20 cellular contexts compared by ENCODE assay signal in the genomic region with DNA sequence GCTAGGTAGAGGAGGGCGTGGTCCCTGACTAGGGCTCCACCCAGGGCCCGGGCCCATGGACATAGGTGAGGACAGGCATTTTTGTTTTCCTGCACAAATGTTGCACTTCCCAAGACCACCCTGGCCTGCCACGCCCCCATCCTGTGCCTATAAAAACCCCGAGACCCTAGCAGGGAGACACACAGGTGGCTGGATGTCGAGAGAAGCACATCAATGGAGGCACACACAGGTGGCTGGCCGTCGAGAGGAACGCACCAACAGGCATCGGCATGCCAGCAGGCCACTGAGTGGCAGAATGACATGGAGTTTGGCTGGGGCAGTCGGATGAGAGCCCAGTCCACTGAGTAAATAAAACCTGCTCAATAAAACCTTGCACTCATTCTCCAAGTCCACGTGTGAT.
A peak's percentile ranks its signal among the peaks of the same experiment; 100 is the strongest.
DNase-seq lines count a peak whose midpoint lies in the region; ATAC-seq, FAIRE-seq and TF ChIP-seq lines count a peak whose summit lies in the region.
"Had no signal": no experiment of that assay in that cellular context is flagged by ENCODE, and none has a peak within 500 bp of the region (broad histone marks: within the 10 kb centered on the region; RNA-seq: fewer than 3 reads in every experiment).

No MANE protein-coding gene starts in this region.

- H3K9me3 ChIP-seq in right lobe of liver (no peaks in the 10 kb centered on the region), HepG2 (ENCODE audit: low read length) (no peaks in the 10 kb centered on the region), spleen (no peaks in the 10 kb centered on the region)
- H3K9me3 ChIP-seq: BLaER1 had no signal

- CTCF ChIA-PET in HepG2 (lab: Yijun Ruan, JAX; ENCODE audit: low intra/inter-chr PET ratio, low total read pairs), result no interaction called here
- CTCF ChIA-PET in activated naive CD4-positive, alpha-beta T cell treated with anti-CD3 and anti-CD28 coated beads for 36 hours (lab: Charles Lee), result no interaction called here

- H3K4me1 ChIP-seq in right lobe of liver (no peaks in the 10 kb centered on the region), HepG2 (ENCODE audit: insufficient read depth, low read length) (no peaks in the 10 kb centered on the region), spleen (no peaks in the 10 kb centered on the region)
- H3K4me1 ChIP-seq: BLaER1 had no signal

- H3K4me1 Mint-ChIP-seq in activated naive CD4-positive, alpha-beta T cell treated with anti-CD3 and anti-CD28 coated beads for 36 hours (ENCODE audit: low read depth), result no peaks in the 10 kb centered on the region

- H3K9ac ChIP-seq in HepG2 (ENCODE audit: insufficient read depth, low read depth, low read length), result no peak overlapping the region
- H3K9ac ChIP-seq: BLaER1, GM23248 had no signal

- H3K36me3 Mint-ChIP-seq in activated naive CD4-positive, alpha-beta T cell treated with anti-CD3 and anti-CD28 coated beads for 36 hours (ENCODE audit: low read depth), result no peaks in the 10 kb centered on the region
- H3K36me3 Mint-ChIP-seq: CD8-positive, alpha-beta T cell had no signal

- no peaks in the 10 kb centered on the region for H3K79me2 ChIP-seq in HepG2 (ENCODE audit: insufficient read depth, low read length)

- WGBS in right lobe of liver (ENCODE audit: insufficient coverage, low coverage, low lambda C conversion rate, missing lambda C conversion rate), result 70% methylated on average over 3 of the region's 11 CpGs
- 55% methylated on average over 9 of the region's 11 CpGs for WGBS in HepG2 (ENCODE audit: low lambda C conversion rate)
- WGBS in spleen, 5 donors, result 85 to 94% (median 91%) methylated on average over 11 of the region's 11 CpGs

- no peaks in the 10 kb centered on the region for H4K20me1 ChIP-seq in HepG2 (ENCODE audit: insufficient read depth, low read length)
- H4K20me1 ChIP-seq: BLaER1 had no signal

- H3K36me3 ChIP-seq in right lobe of liver (no peaks in the 10 kb centered on the region), HepG2 (replicated peaks in 1 of 2; ENCODE audit: control insufficient read depth in 1 of 2, insufficient read depth in 2 of 2, low read length in 2 of 2) (no peaks in the 10 kb centered on the region), spleen (no peaks in the 10 kb centered on the region)
- H3K36me3 ChIP-seq: BLaER1 had no signal

- H3K27ac Mint-ChIP-seq in activated naive CD4-positive, alpha-beta T cell treated with anti-CD3 and anti-CD28 coated beads for 36 hours, result no peak overlapping the region
- H3K27ac Mint-ChIP-seq: CD8-positive, alpha-beta T cell had no signal

- intact Hi-C loops in right lobe of liver (cut with DNase I), result no loop called here
- intact Hi-C loops in HepG2 (cut with micrococcal nuclease; ENCODE audit: unreplicated experiment), result no loop called here
- intact Hi-C loops in spleen (cut with DNase I; ENCODE audit: low total_unique reads), result no loop called here
- intact Hi-C loops in activated naive CD4-positive, alpha-beta T cell treated with anti-CD3 and anti-CD28 coated beads for 36 hours (cut with micrococcal nuclease), result no loop called here

- DNase-seq in right lobe of liver (peak in 2 of 3 donors; percentile 23 to 52), HepG2 (ENCODE audit: low spot score) (no peak), left lobe of liver (ENCODE audit: low spot score) (no peak), spleen (peak; percentile 69), GM10266 (ENCODE audit: extremely low spot score) (no peak)
- DNase-seq in activated naive CD4-positive, alpha-beta T cell treated with anti-CD3 and anti-CD28 coated beads for 36 hours, result no peak
- DNase-seq: 8988T; Calu3; CD8-positive, alpha-beta T cell; DMS 273 treated with DMSO at 0.1 percent for 48 hours; DMS53; DND-41; EL; GM23248; HCEC 1CT had no signal

- H3K27ac ChIP-seq in right lobe of liver (no peak overlapping the region), HepG2 (ENCODE audit: extremely low read length, insufficient read depth, low read length) (no peak overlapping the region), spleen (no peak overlapping the region)
- H3K27ac ChIP-seq: BLaER1, GM23248 had no signal

- no peaks in the 10 kb centered on the region for H3K27me3 Mint-ChIP-seq in activated naive CD4-positive, alpha-beta T cell treated with anti-CD3 and anti-CD28 coated beads for 36 hours (ENCODE audit: low read depth)

- no peak for TF ChIP-seq POLR2A in right lobe of liver (IDR thresholded peaks at IDR 0.05)
- TF ChIP-seq POLR2A in HepG2 (IDR thresholded peaks at IDR 0.05; ENCODE audit: insufficient read depth in 1 of 2, low read depth in 2 of 2, low read length in 2 of 2), result no peak
- TF ChIP-seq POLR2A in spleen (IDR thresholded peaks at IDR 0.05), result no peak

- TF ChIP-seq CTCF in right lobe of liver (IDR thresholded peaks at IDR 0.05), result no peak
- no peak for TF ChIP-seq CTCF in HepG2 (CRISPR knock-in tag; IDR thresholded peaks at IDR 0.05)
- no peak for TF ChIP-seq CTCF in spleen (IDR thresholded peaks at IDR 0.05 in 8 of 11, conservative IDR thresholded peaks at IDR 0.05 in 3 of 11)
- no peak for TF ChIP-seq CTCF in GM10266 (IDR thresholded peaks at IDR 0.05; ENCODE audit: control insufficient read depth, insufficient read depth, low read depth, missing control alignments)

- no peak for TF ChIP-seq RAD21 in HepG2 (CRISPR knock-in tag; IDR thresholded peaks at IDR 0.05)

- POLR2A ChIA-PET in HepG2 (lab: Yijun Ruan, JAX), result no interaction called here

- H3K4me3 ChIP-seq in right lobe of liver (no peak overlapping the region), HepG2 (replicated peaks in 1 of 3; ENCODE audit: insufficient read depth in 1 of 3, low read depth in 2 of 3, low read length in 3 of 3) (no peak overlapping the region), spleen (no peak overlapping the region)
- H3K4me3 ChIP-seq: BLaER1, GM23248 had no signal

- H3K4me2 ChIP-seq in HepG2 (ENCODE audit: low read depth, low read length), result no peak overlapping the region
- H3K4me2 ChIP-seq: BLaER1 had no signal

- no peak for FAIRE-seq in HepG2 (lab: Jason Lieb, UNC)
- FAIRE-seq: GM12891, GM19239, H54 had no signal

- peaks cover 1% of the 10 kb centered on the region for H3K9me3 Mint-ChIP-seq in activated naive CD4-positive, alpha-beta T cell treated with anti-CD3 and anti-CD28 coated beads for 36 hours

- no TSS peak for BruUV-seq in HepG2 (replicated peaks; lab: Mats Ljungman, UMichigan)

- peak in 3 of 4 donors; percentile 42 to 61 (median 55) for ATAC-seq in right lobe of liver
- no peak for ATAC-seq in HepG2
- peak; percentile 78 for ATAC-seq in left lobe of liver
- ATAC-seq in GM21515 (IDR thresholded peaks at IDR 0.05; ENCODE audit: unreplicated experiment), result no peak
- ATAC-seq: CD8-positive, alpha-beta T cell had no signal

- in situ Hi-C loops in HepG2 (cut with HindIII; ENCODE audit: extremely low pct_ligation_motif_present, low pct_unique_long_range_greater_than_20kb), result loop anchor here (10.0 kb wide), 1 partner anchor 327 kb away; a partner anchor contains a TSS

- no peak overlapping the region for H3K4me3 Mint-ChIP-seq in activated naive CD4-positive, alpha-beta T cell treated with anti-CD3 and anti-CD28 coated beads for 36 hours
- H3K4me3 Mint-ChIP-seq: CD8-positive, alpha-beta T cell had no signal

- TF ChIP-seq EP300 in HepG2 (IDR thresholded peaks at IDR 0.05; ENCODE audit: low read depth in 2 of 2, low read length in 2 of 2) (no peak), HepG2 (CRISPR knock-in tag; IDR thresholded peaks at IDR 0.05; ENCODE audit: borderline replicate concordance) (no peak)

- H3K27me3 ChIP-seq in right lobe of liver (no peaks in the 10 kb centered on the region), HepG2 (ENCODE audit: control insufficient read depth in 1 of 2, insufficient read depth in 2 of 2, low read length in 2 of 2) (no peaks in the 10 kb centered on the region), spleen (replicated peaks in 1 of 7) (no peaks in the 10 kb centered on the region)
- H3K27me3 ChIP-seq: BLaER1 had no signal

- no peak overlapping the region for H2AFZ ChIP-seq in HepG2 (ENCODE audit: low read length)
- H2AFZ ChIP-seq: GM23248 had no signal

TF ChIP-seq in HepG2, 621 proteins besides CTCF, POLR2A, EP300 and RAD21:
- TF ChIP-seq ZNF777 (CRISPR knock-in tag; IDR thresholded peaks at IDR 0.05), result no peak
- TF ChIP-seq CAMTA2 (CRISPR knock-in tag; IDR thresholded peaks at IDR 0.05; ENCODE audit: borderline replicate concordance), result no peak
- no peak for TF ChIP-seq ZNF878 (CRISPR knock-in tag; IDR thresholded peaks at IDR 0.05)
- no peak for TF ChIP-seq ZNF230 (CRISPR knock-in tag; IDR thresholded peaks at IDR 0.05)

Comparison
In these comparisons a context has a peak if more than half of its experiments do, and no peak if none do; other contexts are left out.
1. ATAC-seq: peak in right lobe of liver (3 of 4) and left lobe of liver (single experiment); none in HepG2 (single experiment) and GM21515 (single experiment).
2. DNase-seq: peak in right lobe of liver (2 of 3) and spleen (single experiment); none in HepG2 (single experiment), left lobe of liver (single experiment), GM10266 (single experiment) and activated naive CD4-positive, alpha-beta T cell treated with anti-CD3 and anti-CD28 coated beads for 36 hours (single experiment).